In genomic region chr19:4371898-4372629, GRCh38 we compare ENCODE assay signal across 13 cellular contexts. TPM values are rescaled to one million over a fixed set of nuclear protein-coding genes. Genes with fewer than 3 reads are reported as not detected.
DNase-seq lines count a peak whose midpoint lies in the region; ATAC-seq, FAIRE-seq and TF ChIP-seq lines count a peak whose summit lies in the region.
"Had no signal": no experiment of that assay in that cellular context is flagged by ENCODE, and none has a peak within 500 bp of the region (broad histone marks: within the 10 kb centered on the region; RNA-seq: fewer than 3 reads in every experiment).

No MANE protein-coding gene starts in this region.

- H3K9me3 ChIP-seq in HEK293 (ENCODE audit: control insufficient read depth, insufficient read depth, low read depth, low read length) (no peaks in the 10 kb centered on the region), kidney (ENCODE audit: control insufficient read depth in 1 of 2, low read length in 2 of 2) (no peaks in the 10 kb centered on the region)

- peak overlapping the region; percentile 35 for H3K27ac Mint-ChIP-seq in activated B cell treated with CpG ODN at 0.5 μM for 24 hours
- H3K27ac Mint-ChIP-seq in stimulated activated effector memory CD8-positive, alpha-beta T cell treated with anti-CD3 and anti-CD28 coated beads, Interleukin-12 subunit alpha, Interleukin-12 subunit beta, amount 100 ng/mL, for 72 hours: peak overlapping the region; percentile 95
- H3K27ac Mint-ChIP-seq: T-helper 1 cell treated with Interleukin-12 subunit alpha and Interleukin-12 subunit beta and Interleukin-4 antibody, amounts not matched to agents 30 μg/mL and 1 μg/mL, for 36 hours had no signal

- H3K9ac ChIP-seq in kidney (ENCODE audit: low read length in 2 of 2): no peak overlapping the region

- intact Hi-C loops in activated B cell treated with CpG ODN at 0.5 μM for 24 hours (cut with micrococcal nuclease) (no loop called here), kidney (cut with DNase I) (no loop called here)

- TF ChIP-seq CTCF in HEK293 (tag by site-specific recombination; IDR thresholded peaks at IDR 0.05) (no peak), activated B cell treated with CpG ODN at 0.5 μM for 24 hours (IDR thresholded peaks at IDR 0.05) (no peak), kidney (IDR thresholded peaks at IDR 0.05; ENCODE audit: borderline replicate concordance, extremely low read depth, insufficient read depth) (no peak)

- POLR2A ChIA-PET in HEK293 (lab: Yijun Ruan, JAX): interaction anchor here (0.6 kb wide), 1 partner anchor 22 kb away, joined by 5 read pairs; no protein-coding TSS in a partner anchor
- POLR2A ChIA-PET in activated B cell treated with CpG ODN at 0.5 μM for 24 hours (lab: Charles Lee): no interaction called here

- H3K9me3 Mint-ChIP-seq in activated B cell treated with CpG ODN at 0.5 μM for 24 hours: no peaks in the 10 kb centered on the region
- no peaks in the 10 kb centered on the region for H3K9me3 Mint-ChIP-seq in stimulated activated effector memory CD8-positive, alpha-beta T cell treated with anti-CD3 and anti-CD28 coated beads, Interleukin-12 subunit alpha, Interleukin-12 subunit beta, amount 100 ng/mL, for 72 hours
- H3K9me3 Mint-ChIP-seq: T-helper 1 cell treated with Interleukin-12 subunit alpha and Interleukin-12 subunit beta and Interleukin-4 antibody, amounts not matched to agents 30 μg/mL and 1 μg/mL, for 36 hours had no signal

- H3K27me3 Mint-ChIP-seq in activated B cell treated with CpG ODN at 0.5 μM for 24 hours: no peaks in the 10 kb centered on the region

- FAIRE-seq in kidney (lab: Jason Lieb, UNC): no peak

- H3K36me3 ChIP-seq in HEK293 (ENCODE audit: control insufficient read depth in 2 of 2, insufficient read depth in 1 of 2, low read length in 2 of 2) (peaks cover 0 to 11% of the 10 kb centered on the region in 2 experiments; a peak in 1 of 3 replicates), kidney (ENCODE audit: control insufficient read depth in 1 of 2, insufficient read depth in 2 of 2, low read length in 2 of 2) (no peaks in the 10 kb centered on the region)

- H3K4me3 ChIP-seq in HEK293 (ENCODE audit: low read depth, low read length): no peak overlapping the region
- no peak overlapping the region for H3K4me3 ChIP-seq in kidney (ENCODE audit: low read length in 2 of 2)

- CTCF ChIA-PET in HEK293 (lab: Yijun Ruan, JAX) (interaction anchor here (0.6 to 1.1 kb wide), 3 partner anchors 20 to 204 kb away, joined by 3 to 4 read pairs (median 3); partner anchors contain the start of gene SH3GL1), activated B cell treated with CpG ODN at 0.5 μM for 24 hours (lab: Charles Lee) (no interaction called here)

- peaks cover 92% of the 10 kb centered on the region for H3K4me1 Mint-ChIP-seq in activated B cell treated with CpG ODN at 0.5 μM for 24 hours
- peaks cover 85% of the 10 kb centered on the region for H3K4me1 Mint-ChIP-seq in stimulated activated effector memory CD8-positive, alpha-beta T cell treated with anti-CD3 and anti-CD28 coated beads, Interleukin-12 subunit alpha, Interleukin-12 subunit beta, amount 100 ng/mL, for 72 hours

- H3K4me1 ChIP-seq in HEK293 (ENCODE audit: control insufficient read depth, insufficient read depth, low read length) (peaks cover 14% of the 10 kb centered on the region), kidney (ENCODE audit: control insufficient read depth in 1 of 2, insufficient read depth in 1 of 2, low read depth in 1 of 2, low read length in 2 of 2) (peaks cover 59 to 67% of the 10 kb centered on the region in 2 donors)

- no peak overlapping the region for H3K4me3 Mint-ChIP-seq in activated B cell treated with CpG ODN at 0.5 μM for 24 hours
- H3K4me3 Mint-ChIP-seq in stimulated activated effector memory CD8-positive, alpha-beta T cell treated with anti-CD3 and anti-CD28 coated beads, Interleukin-12 subunit alpha, Interleukin-12 subunit beta, amount 100 ng/mL, for 72 hours: no peak overlapping the region
- H3K4me3 Mint-ChIP-seq: T-helper 1 cell treated with Interleukin-12 subunit alpha and Interleukin-12 subunit beta and Interleukin-4 antibody, amounts not matched to agents 30 μg/mL and 1 μg/mL, for 36 hours had no signal

- H3K36me3 Mint-ChIP-seq in activated B cell treated with CpG ODN at 0.5 μM for 24 hours (ENCODE audit: low read depth): no peaks in the 10 kb centered on the region
- H3K36me3 Mint-ChIP-seq in stimulated activated effector memory CD8-positive, alpha-beta T cell treated with anti-CD3 and anti-CD28 coated beads, Interleukin-12 subunit alpha, Interleukin-12 subunit beta, amount 100 ng/mL, for 72 hours: peaks cover 48% of the 10 kb centered on the region

- H3K27ac ChIP-seq in HEK293 (ENCODE audit: extremely low read depth, low read depth, low read length): no peak overlapping the region
- H3K27ac ChIP-seq in kidney (ENCODE audit: low read depth in 2 of 2, low read length in 2 of 2): no peak overlapping the region

- DNase-seq in activated B cell treated with CpG ODN at 0.5 μM for 24 hours (no peak), kidney (peak; percentile 74), SIG-M5 treated with dmso at 0.1 percent for 504 hours (lab: John Stamatoyannopoulos, UW; ENCODE audit: unreplicated experiment) (no peak), RKO (ENCODE audit: low spot score) (no peak), OCI-M2 (lab: John Stamatoyannopoulos, UW; ENCODE audit: unreplicated experiment) (no peak)
- DNase-seq in stimulated activated effector memory CD8-positive, alpha-beta T cell treated with anti-CD3 and anti-CD28 coated beads, Interleukin-12 subunit alpha, Interleukin-12 subunit beta, amount 100 ng/mL, for 72 hours (ENCODE audit: low spot score in 2 of 2): no peak
- DNase-seq: activated CD8-positive, alpha-beta memory T cell treated with anti-CD3 and anti-CD28 coated beads for 24 hours; glutamatergic neuron; MM.1S; PC-3; stimulated activated CD4-positive, alpha-beta T cell treated with anti-CD3 and anti-CD28 coated beads, Interleukin-4, amount 100 ng/mL, for 4 hours had no signal

- ATAC-seq in activated B cell treated with CpG ODN at 0.5 μM for 24 hours (ENCODE audit: low read depth): no peak
- no peak for ATAC-seq in stimulated activated effector memory CD8-positive, alpha-beta T cell treated with anti-CD3 and anti-CD28 coated beads, Interleukin-12 subunit alpha, Interleukin-12 subunit beta, amount 100 ng/mL, for 72 hours
- ATAC-seq: PC-3 had no signal

TF ChIP-seq in HEK293, 187 proteins besides CTCF, POLR2A, EP300 and RAD21:
- TF ChIP-seq ZNF585B (tag by site-specific recombination; IDR thresholded peaks at IDR 0.05) (no peak), ZNF600 (tag by site-specific recombination; IDR thresholded peaks at IDR 0.05) (peak; percentile 54; the same call in 1 of the 2 replicates), SCRT1 (tag by site-specific recombination; IDR thresholded peaks at IDR 0.05; ENCODE audit: borderline replicate concordance) (no peak), ZNF121 (tag by site-specific recombination; IDR thresholded peaks at IDR 0.05) (0 out of 2 replicates have a peak, but pooled peaks have one; percentile 64), ZIC2 (tag by site-specific recombination; IDR thresholded peaks at IDR 0.05) (peak; percentile 32; the same call in 1 of the 2 replicates), ZNF830 (tag by site-specific recombination; IDR thresholded peaks at IDR 0.05; ENCODE audit: low read depth) (no peak), ZNF645 (tag by site-specific recombination; IDR thresholded peaks at IDR 0.05) (no peak), ZFP37 (tag by site-specific recombination; IDR thresholded peaks at IDR 0.05) (no peak), ZSCAN16 (tag by site-specific recombination; IDR thresholded peaks at IDR 0.05) (no peak), ZNF280C (tag by site-specific recombination; IDR thresholded peaks at IDR 0.05) (no peak), ZNF660 (tag by site-specific recombination; IDR thresholded peaks at IDR 0.05) (no peak)

RNA-seq across cellular contexts. Expression of gene SH3GL1, which starts 28.3 kb away (rescaled TPM):
- 33.8 and 43.7 TPM in 2 replicates for total RNA-seq in activated B cell treated with CpG ODN at 0.5 μM for 24 hours
- total RNA-seq in kidney: 52.7 TPM
- 34.8 TPM for polyA plus RNA-seq in kidney (ENCODE audit: insufficient read depth, low read depth, low replicate concordance)

RNA-seq across cellular contexts. Expression of gene MPND, which starts 28.7 kb away (rescaled TPM):
- total RNA-seq in activated B cell treated with CpG ODN at 0.5 μM for 24 hours (25.2 and 29.8 TPM in 2 replicates), kidney (24.1 TPM)
- 43.5 TPM for polyA plus RNA-seq in kidney (ENCODE audit: insufficient read depth, low read depth, low replicate concordance)

RNA-seq across cellular contexts. Expression of gene CHAF1A, which starts 30.4 kb away (rescaled TPM):
- 13.9 and 19.2 TPM in 2 replicates for total RNA-seq in activated B cell treated with CpG ODN at 0.5 μM for 24 hours
- 10.0 TPM for total RNA-seq in kidney
- 2.7 TPM for polyA plus RNA-seq in kidney (ENCODE audit: insufficient read depth, low read depth, low replicate concordance)

RNA-seq across cellular contexts. Expression of gene STAP2, which starts 33.4 kb away (rescaled TPM):
- total RNA-seq in activated B cell treated with CpG ODN at 0.5 μM for 24 hours: 1.1 and 1.3 TPM in 2 replicates
- total RNA-seq in kidney: 32.3 TPM
- polyA plus RNA-seq in kidney (ENCODE audit: insufficient read depth, low read depth, low replicate concordance): 61.5 TPM
